In genomic region chr14:74217672-74218448, GRCh38 we compare ENCODE assay signal across 9 cellular contexts. TPM values are rescaled to one million over a fixed set of nuclear protein-coding genes. Genes with fewer than 3 reads are reported as not detected.
DNase-seq lines count a peak whose midpoint lies in the region; ATAC-seq, FAIRE-seq and TF ChIP-seq lines count a peak whose summit lies in the region.
"Had no signal": no experiment of that assay in that cellular context is flagged by ENCODE, and none has a peak within 500 bp of the region (broad histone marks: within the 10 kb centered on the region; RNA-seq: fewer than 3 reads in every experiment).

No MANE protein-coding gene starts in this region.

- no peak overlapping the region for H2AFZ ChIP-seq in H1 (ENCODE audit: low read length)

- POLR2A ChIA-PET in H1 (lab: Charles Lee; ENCODE audit: partially characterized antibody): interaction anchor here (0.6 kb wide), 1 partner anchor 131 kb away, joined by 3 read pairs; no protein-coding TSS in a partner anchor

- H4K5ac ChIP-seq in H1 (ENCODE audit: insufficient read length, low read depth, low read length): no peak overlapping the region

- H3K18ac ChIP-seq in H1 (ENCODE audit: extremely low read depth, low read length): no peak overlapping the region

- H3K4me1 ChIP-seq in H1 (replicated peaks in 1 of 4; ENCODE audit: control insufficient read depth in 3 of 4, insufficient read depth in 4 of 4, low read length in 3 of 4): peaks cover 0 to 7% (median 0%) of the 10 kb centered on the region in 4 experiments; a peak in 1 of 7 replicates

- H3K4me3 ChIP-seq in H1 (ENCODE audit: extremely low read depth in 1 of 4, insufficient read depth in 2 of 4, low read depth in 3 of 4, low read length in 4 of 4): peak overlapping the region in 1 of 4 experiments; percentile 29; a peak in 1 of 8 replicates

- TF ChIP-seq POLR2A in H1 (IDR thresholded peaks at IDR 0.05; ENCODE audit: control extremely low read depth in 1 of 2, low read depth in 2 of 2, low read length in 2 of 2): no peak

- no peak for TF ChIP-seq EP300 in H1 (IDR thresholded peaks at IDR 0.05; ENCODE audit: borderline replicate concordance in 1 of 2, low read depth in 2 of 2, low read length in 2 of 2)

- no peak overlapping the region for H2AK5ac ChIP-seq in H1 (ENCODE audit: low read depth, low read length)

- WGBS in H1 (ENCODE audit: extremely low coverage in 1 of 2, insufficient coverage in 1 of 2, insufficient read length in 1 of 2, insufficient replicate concordance in 2 of 2, low coverage in 1 of 2, low lambda C conversion rate in 2 of 2, missing lambda C conversion rate in 1 of 2), 2 experiments: 23% methylated on average over 29 of the region's 40 CpGs; no CpG with 5 or more reads in 1 of the 2 experiments

- peak overlapping the region in 1 of 2 experiments; percentile 54; a peak in 2 of 4 replicates for H3K4me2 ChIP-seq in H1 (ENCODE audit: insufficient read depth in 1 of 2, low read depth in 2 of 2, low read length in 2 of 2)

- H3K23me2 ChIP-seq in H1 (ENCODE audit: low read depth, low read length): no peaks in the 10 kb centered on the region

- H2BK5ac ChIP-seq in H1 (ENCODE audit: low read depth, low read length): no peak overlapping the region

- no peak overlapping the region for H2BK120ac ChIP-seq in H1 (replicated peaks; ENCODE audit: low read depth, low read length)

- no peak overlapping the region for H3K23ac ChIP-seq in H1 (ENCODE audit: insufficient read length)

- H3K9ac ChIP-seq in H1 (replicated peaks in 1 of 4; ENCODE audit: extremely low read depth in 1 of 4, low read depth in 3 of 4, low read length in 3 of 4): no peak overlapping the region

- H2BK15ac ChIP-seq in H1 (ENCODE audit: low read length): no peak overlapping the region

- H3K4ac ChIP-seq in H1 (replicated peaks; ENCODE audit: insufficient read length, low read depth, low read length): no peak overlapping the region

- H2BK20ac ChIP-seq in H1 (ENCODE audit: low read length): no peak overlapping the region

- no peaks in the 10 kb centered on the region for H3K79me1 ChIP-seq in H1 (ENCODE audit: low read depth, low read length)

- no peaks in the 10 kb centered on the region for H3K36me3 ChIP-seq in H1 (ENCODE audit: control insufficient read depth in 2 of 4, insufficient read depth in 4 of 4, low read length in 3 of 4)

- no peaks in the 10 kb centered on the region for H3K9me3 ChIP-seq in H1 (ENCODE audit: insufficient read depth in 2 of 2, low read depth in 1 of 2, low read length in 1 of 2)

- H4K20me1 ChIP-seq in H1 (replicated peaks in 1 of 2; ENCODE audit: control insufficient read depth in 1 of 2, insufficient read depth in 2 of 2, low read length in 2 of 2): peaks cover 0 to 3% of the 10 kb centered on the region in 2 experiments

- TF ChIP-seq RAD21 in H1 (IDR thresholded peaks at IDR 0.05 in 1 of 2, conservative IDR thresholded peaks at IDR 0.05 in 1 of 2; ENCODE audit: low read depth in 2 of 2, low read length in 2 of 2): peak; percentile 56 to 80

- peaks cover 0 to 20% (median 15%) of the 10 kb centered on the region in 4 experiments; a peak in 6 of 7 replicates for H3K27me3 ChIP-seq in H1 (replicated peaks in 1 of 4; ENCODE audit: control insufficient read depth in 3 of 4, extremely low read depth in 1 of 4, insufficient read depth in 3 of 4, low read length in 3 of 4)

- H3K56ac ChIP-seq in H1 (replicated peaks; ENCODE audit: insufficient read length, low read depth, low read length): no peak overlapping the region

- peak; percentile 87 to 96 (median 89) for TF ChIP-seq CTCF in H1 (IDR thresholded peaks at IDR 0.05; ENCODE audit: control extremely low read depth in 1 of 3, insufficient read depth in 1 of 3, low read depth in 1 of 3, low read length in 3 of 3)

- H3K79me2 ChIP-seq in H1 (ENCODE audit: control insufficient read depth in 1 of 2, insufficient read depth in 2 of 2, low read length in 2 of 2): no peaks in the 10 kb centered on the region

- H3K14ac ChIP-seq in H1 (ENCODE audit: insufficient read length): no peak overlapping the region

- peak; percentile 83 for DNase-seq in COLO668 (lab: John Stamatoyannopoulos, UW; ENCODE audit: unreplicated experiment)
- DNase-seq in NCI-H82 treated with DMSO at 0.1 percent for 48 hours (lab: John Stamatoyannopoulos, UW; ENCODE audit: unreplicated experiment): peak; percentile 27
- peak; percentile 94 for DNase-seq in activated CD8-positive, alpha-beta memory T cell treated with anti-CD3 and anti-CD28 coated beads for 24 hours
- DNase-seq in H1 (ENCODE audit: low read depth in 1 of 2, low spot score in 2 of 2): peak; percentile 67 to 97
- peak; percentile 68 for DNase-seq in myocyte (ENCODE audit: low read depth)
- DNase-seq in stimulated activated CD8-positive, alpha-beta memory T cell treated with anti-CD3 and anti-CD28 coated beads, Interleukin-4, amount 100 ng/mL, for 48 hours: peak; percentile 90

- peak; percentile 71 for ATAC-seq in HG02678 (IDR thresholded peaks at IDR 0.05; ENCODE audit: unreplicated experiment)
- no peak for ATAC-seq in GM19467 (IDR thresholded peaks at IDR 0.05; ENCODE audit: unreplicated experiment)

- H4K8ac ChIP-seq in H1 (ENCODE audit: extremely low read depth, insufficient read depth, low read length): peak overlapping the region; percentile 45

- no peak for FAIRE-seq in H1 (lab: Jason Lieb, UNC)

- no peak overlapping the region for H2BK12ac ChIP-seq in H1 (ENCODE audit: low read depth, low read length)

- no peak overlapping the region for H4K91ac ChIP-seq in H1 (replicated peaks; ENCODE audit: insufficient read length, low read length)

- CTCF ChIA-PET in H1 (lab: Charles Lee; ENCODE audit: partially characterized antibody): interaction anchor here (0.9 to 7.2 kb wide), 19 partner anchors 9 to 287 kb away, joined by 3 to 139 read pairs (median 5); partner anchors contain the start of genes ABCD4 and VSX2

- H3K27ac ChIP-seq in H1 (ENCODE audit: low read depth, low read length): no peak overlapping the region

TF ChIP-seq in H1, 55 proteins besides CTCF, POLR2A, EP300 and RAD21 (continues in another document):
- TF ChIP-seq CHD1 (IDR thresholded peaks at IDR 0.05; ENCODE audit: low read depth, low read length) (no peak), NANOG (IDR thresholded peaks at IDR 0.05; ENCODE audit: insufficient read depth, low read depth, low read length, poor library complexity, severe bottlenecking) (no peak), SIX5 (IDR thresholded peaks at IDR 0.05; ENCODE audit: low read depth, low read length) (no peak)

RNA-seq across cellular contexts. Expression of gene VSX2, which starts 21.4 kb away (rescaled TPM):
- total RNA-seq in H1 (2021; fragmentation: NEBNext Ultra II Directional; extraction: Animal tissue kit (Norgen Biotek cat#: 25700)): 0.22 and 0.27 TPM in 2 replicates
- 0.08 and 0.24 TPM in 2 replicates for polyA plus RNA-seq in H1 (2011; rRNA removed)
- polyA plus RNA-seq in H1 (2011; cell fraction: cytosol; rRNA removed): 0.18 TPM
- 0.19 TPM for polyA plus RNA-seq in H1 (2011; cell fraction: nucleus; rRNA removed)
- polyA plus RNA-seq in H1 (2012, experiment 1 of 2): 0.05 to 0.09 TPM in 2 of 4 replicates, not detected in the others
- 0.07 TPM for polyA plus RNA-seq in H1 (2012, experiment 2 of 2)
- polyA plus RNA-seq in H1 (2013, experiment 1 of 2): 0.18 TPM
- 0.22 TPM for polyA plus RNA-seq in H1 (2013, experiment 2 of 2)
- polyA minus RNA-seq in H1 (2011; rRNA and poly(A)+ RNA removed): 0.25 TPM in 1 of 2 replicates, not detected in the other
- not detected for polyA minus RNA-seq in H1 (2011; cell fraction: cytosol; rRNA and poly(A)+ RNA removed)
- not detected for polyA minus RNA-seq in H1 (2011; cell fraction: nucleus; rRNA and poly(A)+ RNA removed)
- total RNA-seq in myocyte: not detected in 2 replicates
- polyA plus RNA-seq in myocyte (2012): not detected
- total RNA-seq: T-helper 2 cell treated with Interferon-gamma antibody and Interleukin-4, amounts not matched to agents 100 ng/mL and 5 ng/mL, for 36 hours had no signal

Comparison
In these comparisons a context has a peak if more than half of its experiments do, and no peak if none do; other contexts are left out.
1. DNase-seq: peak in every context shown above with its lines; median percentile 94 in activated CD8-positive, alpha-beta memory T cell treated with anti-CD3 and anti-CD28 coated beads for 24 hours; 90 in stimulated activated CD8-positive, alpha-beta memory T cell treated with anti-CD3 and anti-CD28 coated beads, Interleukin-4, amount 100 ng/mL, for 48 hours; 83 in COLO668; 82 in H1; 68 in myocyte; 27 in NCI-H82 treated with DMSO at 0.1 percent for 48 hours.